In genomic region chr6:145734486-145735355, GRCh38 we compare ENCODE assay signal across 1 cellular context.
TF ChIP-seq lines count a peak whose summit lies in the region.

No MANE protein-coding gene starts in this region.

TF ChIP-seq in HEK293, 187 proteins besides CTCF, POLR2A, EP300 and RAD21 (continued from another document and continues in another):
- no peak; the same call in 1 of the 2 replicates for TF ChIP-seq PBX3 (CRISPR knock-in tag; IDR thresholded peaks at IDR 0.05)
- no peak for TF ChIP-seq ZNF280C (tag by site-specific recombination; IDR thresholded peaks at IDR 0.05)
- TF ChIP-seq ATF2 (tag by site-specific recombination; IDR thresholded peaks at IDR 0.05; ENCODE audit: low read depth): no peak
- TF ChIP-seq ZNF398 (tag by site-specific recombination; IDR thresholded peaks at IDR 0.05): peak; percentile 70
- TF ChIP-seq ZNF341 (tag by site-specific recombination; IDR thresholded peaks at IDR 0.05; ENCODE audit: low read depth): peak; percentile 79
- TF ChIP-seq ZNF26 (tag by site-specific recombination; IDR thresholded peaks at IDR 0.05): no peak
- peak; percentile 75; the same call in 1 of the 2 replicates for TF ChIP-seq KLF7 (tag by site-specific recombination; IDR thresholded peaks at IDR 0.05; ENCODE audit: borderline replicate concordance)
- TF ChIP-seq ZNF362 (tag by site-specific recombination; IDR thresholded peaks at IDR 0.05): peak; percentile 57; the same call in 1 of the 2 replicates
- no peak for TF ChIP-seq ZNF184 (tag by site-specific recombination; IDR thresholded peaks at IDR 0.05)
- no peak for TF ChIP-seq ZNF311 (tag by site-specific recombination; IDR thresholded peaks at IDR 0.05; ENCODE audit: borderline replicate concordance)
- peak; percentile 77 for TF ChIP-seq ZIC2 (tag by site-specific recombination; IDR thresholded peaks at IDR 0.05)
- TF ChIP-seq ZXDB (tag by site-specific recombination; IDR thresholded peaks at IDR 0.05): peak; percentile 90
- no peak for TF ChIP-seq ZNF366 (tag by site-specific recombination; conservative IDR thresholded peaks at IDR 0.05)
- peak; percentile 82 for TF ChIP-seq ZNF629 (tag by site-specific recombination; IDR thresholded peaks at IDR 0.05)
- no peak for TF ChIP-seq GLI4 (tag by site-specific recombination; IDR thresholded peaks at IDR 0.05)
- TF ChIP-seq ZNF600 (tag by site-specific recombination; IDR thresholded peaks at IDR 0.05): peak; percentile 56; the same call in 1 of the 2 replicates
- TF ChIP-seq ZNF19 (tag by site-specific recombination; IDR thresholded peaks at IDR 0.05; ENCODE audit: low read depth): no peak
- no peak for TF ChIP-seq ZNF645 (tag by site-specific recombination; IDR thresholded peaks at IDR 0.05)
- TF ChIP-seq ZBTB7A (tag by site-specific recombination; IDR thresholded peaks at IDR 0.05; ENCODE audit: low read depth): peak; percentile 86
- no peak; the same call in 1 of the 2 replicates for TF ChIP-seq ZNF843 (tag by site-specific recombination; IDR thresholded peaks at IDR 0.05)
- no peak for TF ChIP-seq ZNF670 (tag by site-specific recombination; IDR thresholded peaks at IDR 0.05; ENCODE audit: low read depth)
- TF ChIP-seq PATZ1 (tag by site-specific recombination; IDR thresholded peaks at IDR 0.05): peak; percentile 95
- no peak for TF ChIP-seq ZNF140 (tag by site-specific recombination; IDR thresholded peaks at IDR 0.05)
- TF ChIP-seq ZNF423 (tag by site-specific recombination; IDR thresholded peaks at IDR 0.05): 0 out of 2 replicates have a peak, but pooled peaks have one; percentile 37
- no peak for TF ChIP-seq GFI1B (tag by site-specific recombination; IDR thresholded peaks at IDR 0.05)
- no peak for TF ChIP-seq ZNF426 (tag by site-specific recombination; IDR thresholded peaks at IDR 0.05)
- TF ChIP-seq ZNF324 (tag by site-specific recombination; IDR thresholded peaks at IDR 0.05): peak; percentile 71
- TF ChIP-seq ZEB2 (tag by site-specific recombination; IDR thresholded peaks at IDR 0.05): peak; percentile 88; the same call in 1 of the 2 replicates
- TF ChIP-seq ZNF530 (tag by site-specific recombination; IDR thresholded peaks at IDR 0.05; ENCODE audit: low read depth): no peak
- no peak for TF ChIP-seq ZNF132 (tag by site-specific recombination; IDR thresholded peaks at IDR 0.05; ENCODE audit: borderline replicate concordance)
- TF ChIP-seq ZNF112 (tag by site-specific recombination; IDR thresholded peaks at IDR 0.05): no peak
- TF ChIP-seq GLIS2 (tag by site-specific recombination; IDR thresholded peaks at IDR 0.05): peak; percentile 79
- TF ChIP-seq ZNF513 (tag by site-specific recombination; IDR thresholded peaks at IDR 0.05): no peak
- no peak for TF ChIP-seq ZNF747 (tag by site-specific recombination; IDR thresholded peaks at IDR 0.05)
- no peak for TF ChIP-seq ZNF664 (tag by site-specific recombination; IDR thresholded peaks at IDR 0.05)
- TF ChIP-seq ZFP69B (tag by site-specific recombination; IDR thresholded peaks at IDR 0.05): peak; percentile 25; the same call in 1 of the 2 replicates
- TF ChIP-seq ZBTB8A (tag by site-specific recombination; IDR thresholded peaks at IDR 0.05): peak; percentile 100
- no peak for TF ChIP-seq OVOL3 (tag by site-specific recombination; IDR thresholded peaks at IDR 0.05)
- TF ChIP-seq ZNF701 (tag by site-specific recombination; IDR thresholded peaks at IDR 0.05): no peak
- no peak; the same call in 1 of the 2 replicates for TF ChIP-seq TCF7L2 (IDR thresholded peaks at IDR 0.05; ENCODE audit: borderline replicate concordance, low read depth, low read length)
- TF ChIP-seq ZNF416 (tag by site-specific recombination; IDR thresholded peaks at IDR 0.05): no peak
- TF ChIP-seq GLIS1 (tag by site-specific recombination; IDR thresholded peaks at IDR 0.05): no peak
- peak; percentile 81; the same call in 1 of the 2 replicates for TF ChIP-seq KLF16 (tag by site-specific recombination; IDR thresholded peaks at IDR 0.05)
- no peak for TF ChIP-seq ZNF214 (tag by site-specific recombination; IDR thresholded peaks at IDR 0.05; ENCODE audit: borderline replicate concordance)
- TF ChIP-seq SALL2 (tag by site-specific recombination; IDR thresholded peaks at IDR 0.05; ENCODE audit: borderline replicate concordance): no peak
- peak; percentile 70; the same call in 1 of the 2 replicates for TF ChIP-seq KLF9 (tag by site-specific recombination; IDR thresholded peaks at IDR 0.05; ENCODE audit: low read depth)
- TF ChIP-seq ZNF292 (tag by site-specific recombination; IDR thresholded peaks at IDR 0.05; ENCODE audit: borderline replicate concordance, low read depth): no peak
- peak; percentile 89 for TF ChIP-seq ZFHX2 (tag by site-specific recombination; conservative IDR thresholded peaks at IDR 0.05)
- no peak for TF ChIP-seq ZNF707 (tag by site-specific recombination; IDR thresholded peaks at IDR 0.05)
- peak; percentile 78 for TF ChIP-seq KLF8 (tag by site-specific recombination; IDR thresholded peaks at IDR 0.05)
- no peak for TF ChIP-seq ZNF791 (tag by site-specific recombination; IDR thresholded peaks at IDR 0.05)
- TF ChIP-seq ZNF488 (tag by site-specific recombination; IDR thresholded peaks at IDR 0.05): no peak
- peak; percentile 88; the same call in 1 of the 2 replicates for TF ChIP-seq ZNF561 (tag by site-specific recombination; IDR thresholded peaks at IDR 0.05; ENCODE audit: borderline replicate concordance)
- no peak for TF ChIP-seq YY2 (tag by site-specific recombination; IDR thresholded peaks at IDR 0.05)
- TF ChIP-seq HOXA7 (CRISPR knock-in tag; IDR thresholded peaks at IDR 0.05; ENCODE audit: borderline replicate concordance): no peak
- TF ChIP-seq YY1 (tag by site-specific recombination; IDR thresholded peaks at IDR 0.05): peak; percentile 54
- TF ChIP-seq ZNF768 (tag by site-specific recombination; IDR thresholded peaks at IDR 0.05): no peak
